ENCODE assay signal across 32 cellular contexts in genomic region chr1:11374748-11375110, GRCh38.
DNase-seq lines count a peak whose midpoint lies in the region; ATAC-seq and TF ChIP-seq lines count a peak whose summit lies in the region.
"Had no signal": no experiment of that assay in that cellular context is flagged by ENCODE, and none has a peak within 500 bp of the region (broad histone marks: within the 10 kb centered on the region; RNA-seq: fewer than 3 reads in every experiment).

No MANE protein-coding gene starts in this region.

- no TSS peak for BruUV-seq in MCF 10A (replicated peaks; lab: Mats Ljungman, UMichigan)

- intact Hi-C loops in breast epithelium (cut with DNase I; ENCODE audit: low total_unique reads), result no loop called here
- intact Hi-C loops in MCF 10A (cut with micrococcal nuclease), result no loop called here

- no peaks in the 10 kb centered on the region for H3K27me3 ChIP-seq in breast epithelium
- no peaks in the 10 kb centered on the region for H3K27me3 ChIP-seq in effector memory CD4-positive, alpha-beta T cell (replicated peaks; ENCODE audit: control insufficient read depth, insufficient read depth, low read length, poor library complexity, severe bottlenecking)
- H3K27me3 ChIP-seq: brain microvascular endothelial cell, Peyer's patch, SJCRH30 had no signal

- no peak overlapping the region for H3K4me3 Mint-ChIP-seq in MCF 10A (ENCODE audit: unreplicated experiment)
- peak overlapping the region in 1 of 5 experiments; percentile 45 for H3K4me3 Mint-ChIP-seq in brain
- peak overlapping the region in 1 of 2 donors; percentile 44 for H3K4me3 Mint-ChIP-seq in stimulated activated naive B cell treated with anti-CD40 and anti-IgM and Interleukin-4, amounts not matched to agents 10 μg/mL and 1 μg/mL and 100 μg/mL, for 72 hours
- H3K4me3 Mint-ChIP-seq: activated CD4-positive, alpha-beta T cell treated with anti-CD3 and anti-CD28 coated beads, Interleukin-2, amount 10 ng/mL, durations not matched to agents 24 days and 14 days; CD4-positive, alpha-beta memory T cell; mesothelial cell of epicardium had no signal

- no peaks in the 10 kb centered on the region for H3K4me1 ChIP-seq in breast epithelium
- no peaks in the 10 kb centered on the region for H3K4me1 ChIP-seq in effector memory CD4-positive, alpha-beta T cell (ENCODE audit: control insufficient read depth, insufficient read depth, low read length, poor library complexity, severe bottlenecking)
- H3K4me1 ChIP-seq: esophagus muscularis mucosa, Peyer's patch, suprapubic skin, upper lobe of right lung had no signal

- H3K9me3 Mint-ChIP-seq in MCF 10A (ENCODE audit: unreplicated experiment) (peaks cover 9% of the 10 kb centered on the region), brain (peaks cover 0 to 4% (median under 1%) of the 10 kb centered on the region in 5 experiments)
- no peaks in the 10 kb centered on the region for H3K9me3 Mint-ChIP-seq in stimulated activated naive B cell treated with anti-CD40 and anti-IgM and Interleukin-4, amounts not matched to agents 10 μg/mL and 1 μg/mL and 100 μg/mL, for 72 hours
- H3K9me3 Mint-ChIP-seq: CD4-positive, alpha-beta memory T cell; mesothelial cell of epicardium had no signal

- H3K4me3 ChIP-seq in breast epithelium, result no peak overlapping the region
- no peak overlapping the region for H3K4me3 ChIP-seq in effector memory CD4-positive, alpha-beta T cell (ENCODE audit: insufficient read depth, low read depth, low read length, poor library complexity, severe bottlenecking)
- H3K4me3 ChIP-seq: esophagus muscularis mucosa, heart left ventricle, MG63, Peyer's patch, SJCRH30, suprapubic skin, upper lobe of right lung had no signal

- DNase-seq in DMS53 (lab: John Stamatoyannopoulos, UW) (peak; percentile 35), DMS53 treated with DMSO at 0.1 percent for 48 hours (lab: John Stamatoyannopoulos, UW; ENCODE audit: unreplicated experiment) (no peak), breast epithelium (ENCODE audit: low spot score in 2 of 2) (no peak), MCF 10A (ENCODE audit: unreplicated experiment) (no peak), NCI-H2196 treated with DMSO at 0.1 percent for 48 hours (lab: John Stamatoyannopoulos, UW; ENCODE audit: unreplicated experiment) (no peak)
- DNase-seq in stimulated activated naive B cell treated with anti-CD40 and anti-IgM and Interleukin-4, amounts not matched to agents 10 μg/mL and 1 μg/mL and 100 μg/mL, for 72 hours, result no peak
- no peak for DNase-seq in effector memory CD4-positive, alpha-beta T cell
- DNase-seq: 8988T; activated CD4-positive, alpha-beta T cell treated with anti-CD3 and anti-CD28 coated beads, Interleukin-2, amount 10 ng/mL, durations not matched to agents 24 days and 14 days; activated T-cell treated with anti-CD3 and anti-CD28 coated beads, Interleukin-2, amount 50 U/mL, for 48 hours; amniotic stem cell; brain microvascular endothelial cell; CD4-positive, alpha-beta memory T cell; foreskin fibroblast; heart left ventricle; KG1; kidney; left ventricle myocardium superior; MG63; naive thymus-derived CD4-positive, alpha-beta T cell; NCI-H1105; NCI-H187 treated with DMSO at 0.1 percent for 48 hours; NCI-H2227 treated with DMSO at 0.1 percent for 48 hours; occipital lobe; Peyer's patch; stimulated activated CD4-positive, alpha-beta T cell treated with anti-CD3 and anti-CD28 coated beads, Interleukin-4, amount 100 ng/mL, for 24 hours; upper lobe of right lung had no signal

- H3K9me3 ChIP-seq in breast epithelium, result no peaks in the 10 kb centered on the region
- H3K9me3 ChIP-seq in effector memory CD4-positive, alpha-beta T cell (ENCODE audit: control insufficient read depth, low read length), result no peaks in the 10 kb centered on the region
- H3K9me3 ChIP-seq: esophagus muscularis mucosa, heart left ventricle, MG63, Peyer's patch, SJCRH30, suprapubic skin, upper lobe of right lung had no signal

- H3K27ac ChIP-seq in breast epithelium, result peak overlapping the region; percentile 17 to 71
- H3K27ac ChIP-seq in effector memory CD4-positive, alpha-beta T cell (ENCODE audit: insufficient read depth, low read length, poor library complexity, severe bottlenecking), result no peak overlapping the region
- H3K27ac ChIP-seq: brain microvascular endothelial cell, esophagus muscularis mucosa, heart left ventricle, Peyer's patch, SJCRH30, suprapubic skin, upper lobe of right lung had no signal

- no peak for TF ChIP-seq POLR2A in breast epithelium (IDR thresholded peaks at IDR 0.05)

- CTCF ChIA-PET in MCF 10A (lab: Yijun Ruan, JAX), result no interaction called here

- POLR2A ChIA-PET in MCF 10A (lab: Yijun Ruan, JAX), result no interaction called here

- ATAC-seq in stimulated activated naive B cell treated with anti-CD40 and anti-IgM and Interleukin-4, amounts not matched to agents 10 μg/mL and 1 μg/mL and 100 μg/mL, for 72 hours (replicated peaks), result no peak
- ATAC-seq: naive thymus-derived CD4-positive, alpha-beta T cell; upper lobe of right lung had no signal

- no peak for TF ChIP-seq CTCF in breast epithelium (IDR thresholded peaks at IDR 0.05)
- no peak for TF ChIP-seq CTCF in MCF 10A (IDR thresholded peaks at IDR 0.05; ENCODE audit: unreplicated experiment)
- TF ChIP-seq CTCF in brain (conservative IDR thresholded peaks at IDR 0.05), result no peak

- H3K27ac Mint-ChIP-seq in MCF 10A (ENCODE audit: low read depth, unreplicated experiment), result no peak overlapping the region
- H3K27ac Mint-ChIP-seq in brain, result peak overlapping the region; percentile 27 to 90 (median 63)
- H3K27ac Mint-ChIP-seq in stimulated activated naive B cell treated with anti-CD40 and anti-IgM and Interleukin-4, amounts not matched to agents 10 μg/mL and 1 μg/mL and 100 μg/mL, for 72 hours, result peak overlapping the region; percentile 1
- H3K27ac Mint-ChIP-seq: activated CD4-positive, alpha-beta T cell treated with anti-CD3 and anti-CD28 coated beads, Interleukin-2, amount 10 ng/mL, durations not matched to agents 24 days and 14 days had no signal

- H3K27me3 Mint-ChIP-seq in MCF 10A (ENCODE audit: insufficient read depth, unreplicated experiment), result peaks cover 28% of the 10 kb centered on the region
- H3K27me3 Mint-ChIP-seq in brain, result no peaks in the 10 kb centered on the region
- H3K27me3 Mint-ChIP-seq in stimulated activated naive B cell treated with anti-CD40 and anti-IgM and Interleukin-4, amounts not matched to agents 10 μg/mL and 1 μg/mL and 100 μg/mL, for 72 hours, result peaks cover 11 to 17% of the 10 kb centered on the region in 2 donors

- H3K36me3 Mint-ChIP-seq in MCF 10A (ENCODE audit: insufficient read depth, unreplicated experiment) (peaks cover 3% of the 10 kb centered on the region), brain (no peaks in the 10 kb centered on the region)
- no peaks in the 10 kb centered on the region for H3K36me3 Mint-ChIP-seq in stimulated activated naive B cell treated with anti-CD40 and anti-IgM and Interleukin-4, amounts not matched to agents 10 μg/mL and 1 μg/mL and 100 μg/mL, for 72 hours
- H3K36me3 Mint-ChIP-seq: CD4-positive, alpha-beta memory T cell; mesothelial cell of epicardium; naive thymus-derived CD4-positive, alpha-beta T cell had no signal

- H3K4me1 Mint-ChIP-seq in MCF 10A (ENCODE audit: insufficient read depth, unreplicated experiment) (peaks cover 6% of the 10 kb centered on the region), brain (peaks cover 52% of the 10 kb centered on the region)
- peaks cover 28 to 31% of the 10 kb centered on the region in 2 donors for H3K4me1 Mint-ChIP-seq in stimulated activated naive B cell treated with anti-CD40 and anti-IgM and Interleukin-4, amounts not matched to agents 10 μg/mL and 1 μg/mL and 100 μg/mL, for 72 hours
- H3K4me1 Mint-ChIP-seq: mesothelial cell of epicardium had no signal

- no peaks in the 10 kb centered on the region for H3K36me3 ChIP-seq in breast epithelium
- H3K36me3 ChIP-seq in effector memory CD4-positive, alpha-beta T cell (ENCODE audit: control insufficient read depth, insufficient read depth, low read length), result no peaks in the 10 kb centered on the region
- H3K36me3 ChIP-seq: brain microvascular endothelial cell, esophagus muscularis mucosa, heart left ventricle, MG63, Peyer's patch, SJCRH30, suprapubic skin, upper lobe of right lung had no signal
